ENCODE assay signal across 8 cellular contexts in the genomic region with DNA sequence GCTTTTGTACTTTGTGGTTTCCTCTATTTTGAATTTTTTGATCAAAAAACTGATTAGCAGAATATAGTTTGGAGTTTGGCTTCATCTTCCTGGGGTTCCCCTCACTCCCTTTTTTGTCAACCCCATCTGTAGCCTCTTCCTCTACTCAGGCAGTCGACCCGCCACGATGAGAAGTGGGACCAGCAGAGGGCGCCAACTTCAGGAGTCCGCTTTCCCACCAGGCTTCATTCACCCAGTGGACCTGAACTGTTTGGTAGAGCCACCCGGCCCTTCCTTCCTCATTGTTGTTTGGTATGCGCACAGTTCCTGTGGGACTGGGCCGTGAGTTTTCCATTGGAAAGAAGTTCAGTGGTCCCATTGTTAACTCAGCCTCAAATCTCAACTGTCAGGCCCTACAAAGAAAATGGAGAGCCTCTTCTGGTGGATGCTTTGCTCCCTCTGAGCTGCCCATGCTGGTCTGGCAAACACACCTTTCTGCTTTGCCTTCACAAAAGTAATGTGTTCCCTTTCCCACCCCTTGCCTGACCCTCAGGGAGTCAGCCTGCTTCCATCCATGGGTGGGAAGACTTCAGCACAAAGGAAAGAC. TPM values are rescaled to one million over a fixed set of nuclear protein-coding genes. Genes with fewer than 3 reads are reported as not detected.
A peak's percentile ranks its signal among the peaks of the same experiment; 100 is the strongest.
DNase-seq lines count a peak whose midpoint lies in the region; ATAC-seq and TF ChIP-seq lines count a peak whose summit lies in the region.

No MANE protein-coding gene starts in this region.

- no peaks in the 10 kb centered on the region for H3K27me3 ChIP-seq in dorsolateral prefrontal cortex

- peaks cover 54% of the 10 kb centered on the region for H3K36me3 Mint-ChIP-seq in activated CD4-positive, alpha-beta memory T cell treated with anti-CD3 and anti-CD28 coated beads for 36 hours
- peaks cover 41% of the 10 kb centered on the region for H3K36me3 Mint-ChIP-seq in mesothelial cell of epicardium

- peak overlapping the region; percentile 49 for H3K4me3 Mint-ChIP-seq in activated CD4-positive, alpha-beta memory T cell treated with anti-CD3 and anti-CD28 coated beads for 36 hours
- H3K4me3 Mint-ChIP-seq in mesothelial cell of epicardium, result no peak overlapping the region

- peak overlapping the region; percentile 95 for H3K27ac Mint-ChIP-seq in activated CD4-positive, alpha-beta memory T cell treated with anti-CD3 and anti-CD28 coated beads for 36 hours
- H3K27ac Mint-ChIP-seq in mesothelial cell of epicardium, result peak overlapping the region; percentile 21

- no peaks in the 10 kb centered on the region for H3K27me3 Mint-ChIP-seq in activated CD4-positive, alpha-beta memory T cell treated with anti-CD3 and anti-CD28 coated beads for 36 hours
- no peaks in the 10 kb centered on the region for H3K27me3 Mint-ChIP-seq in mesothelial cell of epicardium (ENCODE audit: low read depth)

- intact Hi-C loops in activated CD4-positive, alpha-beta memory T cell treated with anti-CD3 and anti-CD28 coated beads for 36 hours (cut with micrococcal nuclease), result loop anchor here (2.0 to 5.0 kb wide), 2 partner anchors 16 to 79 kb away; a partner anchor contains a TSS
- intact Hi-C loops in dorsolateral prefrontal cortex (cut with DNase I), result no loop called here

- H3K27ac ChIP-seq in dorsolateral prefrontal cortex, result peak overlapping the region in 7 of 59 donors; percentile 3 to 35 (median 22)
- peak overlapping the region in 1 of 2 donors; percentile 6 for H3K27ac ChIP-seq in coronary artery

- ATAC-seq in GM21737 (IDR thresholded peaks at IDR 0.05; ENCODE audit: unreplicated experiment), result no peak

- CTCF ChIA-PET in activated CD4-positive, alpha-beta memory T cell treated with anti-CD3 and anti-CD28 coated beads for 36 hours (lab: Charles Lee), result interaction anchor here (0.7 to 10.2 kb wide), 23 partner anchors 10 to 204 kb away, joined by 3 to 136 read pairs (median 6); a partner anchor contains a TSS

- TF ChIP-seq CTCF in GM12872 (IDR thresholded peaks at IDR 0.05; ENCODE audit: insufficient read depth, low read depth, low read length) (peak; percentile 88), dorsolateral prefrontal cortex (IDR thresholded peaks at IDR 0.05 in 54 of 56, conservative IDR thresholded peaks at IDR 0.05 in 2 of 56; ENCODE audit: low read depth in 1 of 56, partially characterized antibody in 56 of 56) (peak in 55 of 56 donors; percentile 30 to 80 (median 68)), mesothelial cell of epicardium (IDR thresholded peaks at IDR 0.05; ENCODE audit: unreplicated experiment) (peak; percentile 66), coronary artery (IDR thresholded peaks at IDR 0.05) (no peak)

- H3K4me1 Mint-ChIP-seq in activated CD4-positive, alpha-beta memory T cell treated with anti-CD3 and anti-CD28 coated beads for 36 hours (ENCODE audit: low read depth), result peaks cover 59% of the 10 kb centered on the region
- H3K4me1 Mint-ChIP-seq in mesothelial cell of epicardium, result no peaks in the 10 kb centered on the region

- H3K9me3 Mint-ChIP-seq in activated CD4-positive, alpha-beta memory T cell treated with anti-CD3 and anti-CD28 coated beads for 36 hours, result no peaks in the 10 kb centered on the region
- no peaks in the 10 kb centered on the region for H3K9me3 Mint-ChIP-seq in mesothelial cell of epicardium

- H3K4me3 ChIP-seq in dorsolateral prefrontal cortex (no peak overlapping the region), coronary artery (no peak overlapping the region)

- POLR2A ChIA-PET in activated CD4-positive, alpha-beta memory T cell treated with anti-CD3 and anti-CD28 coated beads for 36 hours (lab: Charles Lee), result interaction anchor here (0.5 to 4.4 kb wide), 6 partner anchors 8 to 251 kb away, joined by 3 to 27 read pairs (median 5); a partner anchor contains a TSS

- DNase-seq in NCI-H1694 (lab: John Stamatoyannopoulos, UW) (peak; percentile 17), dorsolateral prefrontal cortex (peak; percentile 54 to 82 (median 70)), mesothelial cell of epicardium (ENCODE audit: low spot score in 2 of 2, unreplicated experiment in 2 of 2) (peak; percentile 30 to 75), coronary artery (ENCODE audit: low spot score) (no peak)
- DNase-seq in activated CD4-positive, alpha-beta memory T cell treated with anti-CD3 and anti-CD28 coated beads for 36 hours, result peak; percentile 89
- peak; percentile 52 to 61 for DNase-seq in stimulated activated CD8-positive, alpha-beta memory T cell treated with anti-CD3 and anti-CD28 coated beads, Interleukin-4, amount 100 ng/mL, for 1 hour (ENCODE audit: low read depth in 2 of 2, low spot score in 1 of 2)

RNA-seq across cellular contexts. Expression of a gene that starts 21.7 kb away (rescaled TPM):
- total RNA-seq in activated CD4-positive, alpha-beta memory T cell treated with anti-CD3 and anti-CD28 coated beads for 36 hours, result 100 to 1,000 TPM; 481 to 486 TPM
- total RNA-seq in dorsolateral prefrontal cortex (100 to 1,000 TPM; 290 to 477 (median 355) TPM), mesothelial cell of epicardium (296 to 312 TPM (median 297 TPM) in 3 replicates)

RNA-seq across cellular contexts. Expression of a gene that starts 55.9 kb away (rescaled TPM):
- 10 to 100 TPM; 31.2 to 31.9 TPM for total RNA-seq in activated CD4-positive, alpha-beta memory T cell treated with anti-CD3 and anti-CD28 coated beads for 36 hours
- total RNA-seq in dorsolateral prefrontal cortex, result 10 to 100 TPM; 13.7 to 48.0 (median 29.3) TPM
- total RNA-seq in mesothelial cell of epicardium, result 16.3 to 19.2 TPM (median 18.3 TPM) in 3 replicates
